In genomic region chr1:105909811-105910210, GRCh38 we compare ENCODE assay signal across 24 cellular contexts.
DNase-seq lines count a peak whose midpoint lies in the region; ATAC-seq and TF ChIP-seq lines count a peak whose summit lies in the region.
"Had no signal": no experiment of that assay in that cellular context is flagged by ENCODE, and none has a peak within 500 bp of the region (broad histone marks: within the 10 kb centered on the region; RNA-seq: fewer than 3 reads in every experiment).

No MANE protein-coding gene starts in this region.

- H3K36me3 ChIP-seq in H7 (replicated peaks; ENCODE audit: control insufficient read depth, insufficient read depth, low read length) (no peaks in the 10 kb centered on the region), OCI-LY3 (replicated peaks; ENCODE audit: low read depth, low read length) (no peaks in the 10 kb centered on the region)

- H3K4me3 Mint-ChIP-seq in nephron progenitor cell, result no peak overlapping the region
- H3K4me3 Mint-ChIP-seq: activated CD4-positive, alpha-beta T cell treated with anti-CD3 and anti-CD28 coated beads for 36 hours; stimulated activated naive CD8-positive, alpha-beta T cell treated with anti-CD3 and anti-CD28 coated beads, Interleukin-15, Interleukin-2, amounts not matched to agents 100 ng/mL and 50 ng/mL, for 24 hours had no signal

- peaks cover 5% of the 10 kb centered on the region for H3K9me3 Mint-ChIP-seq in nephron progenitor cell

- H3K36me3 Mint-ChIP-seq in nephron progenitor cell (ENCODE audit: low read depth), result no peaks in the 10 kb centered on the region

- H3K4me1 ChIP-seq in OCI-LY3 (ENCODE audit: low read length), result peaks cover 6% of the 10 kb centered on the region; the same call in 1 of the 2 replicates

- TF ChIP-seq CTCF in OCI-LY3 (IDR thresholded peaks at IDR 0.05; ENCODE audit: low read depth, low read length), result peak; percentile 31; the same call in 1 of the 2 replicates
- no peak for TF ChIP-seq CTCF in nephron progenitor cell (IDR thresholded peaks at IDR 0.05)

- no peak overlapping the region for H3K4me3 ChIP-seq in H7 (ENCODE audit: insufficient read depth, low read depth, low read length)
- no peak overlapping the region for H3K4me3 ChIP-seq in OCI-LY3 (ENCODE audit: low read length)

- H3K27me3 Mint-ChIP-seq in nephron progenitor cell (ENCODE audit: low read depth, poor library complexity), result peaks cover 7% of the 10 kb centered on the region
- H3K27me3 Mint-ChIP-seq: activated CD4-positive, alpha-beta T cell treated with anti-CD3 and anti-CD28 coated beads for 36 hours; stimulated activated naive CD8-positive, alpha-beta T cell treated with anti-CD3 and anti-CD28 coated beads, Interleukin-15, Interleukin-2, amounts not matched to agents 100 ng/mL and 50 ng/mL, for 24 hours had no signal

- H3K9me3 ChIP-seq in OCI-LY3 (ENCODE audit: insufficient read depth, low read length), result no peaks in the 10 kb centered on the region

- no peak overlapping the region for H2AFZ ChIP-seq in OCI-LY3 (ENCODE audit: low read depth, low read length)

- H3K27me3 ChIP-seq in H7 (ENCODE audit: control insufficient read depth, insufficient read depth, low read length) (no peaks in the 10 kb centered on the region), OCI-LY3 (ENCODE audit: low read depth, low read length) (no peaks in the 10 kb centered on the region)

- no peak overlapping the region for H3K9ac ChIP-seq in OCI-LY3 (ENCODE audit: low read length)

- in situ Hi-C loops in ACHN (cut with HindIII; ENCODE audit: low pct_ligation_motif_present, low pct_unique_long_range_greater_than_20kb, low sequenced_read_pairs), result no loop called here

- DNase-seq in ACHN (peak; percentile 2), H7 (peak; percentile 2), germinal center (ENCODE audit: low spot score) (peak; percentile 1), nephron progenitor cell (no peak), NCI-H1930 (lab: John Stamatoyannopoulos, UW) (no peak), NCI-H1105 treated with DMSO at 0.1 percent for 48 hours (lab: John Stamatoyannopoulos, UW) (no peak)
- DNase-seq: activated CD4-positive, alpha-beta T cell treated with anti-CD3 and anti-CD28 coated beads for 36 hours; activated CD8-positive, alpha-beta memory T cell treated with anti-CD3 and anti-CD28 coated beads for 24 hours; activated naive CD4-positive, alpha-beta T cell treated with Interleukin-2 at 50 U/mL for 16 hours; activated T-cell treated with anti-CD3 and anti-CD28 coated beads, Interleukin-2, amount 50 U/mL, for 1 hour; C1 segment of cervical spinal cord; Calu3; effector memory CD4-positive, alpha-beta T cell; foreskin melanocyte; GOT3; hypothalamus; Kasumi-1; NCI-H1092 treated with DMSO at 0.1 percent for 48 hours; NCI-H446 treated with DMSO at 0.1 percent for 48 hours; posterior cingulate gyrus had no signal

- no peaks in the 10 kb centered on the region for H3K4me1 Mint-ChIP-seq in nephron progenitor cell
- H3K4me1 Mint-ChIP-seq: activated CD4-positive, alpha-beta T cell treated with anti-CD3 and anti-CD28 coated beads for 36 hours had no signal

- ATAC-seq in HG03039 (IDR thresholded peaks at IDR 0.05; ENCODE audit: unreplicated experiment), result no peak
- ATAC-seq: activated CD4-positive, alpha-beta T cell treated with anti-CD3 and anti-CD28 coated beads for 36 hours; esophagus mucosa had no signal

- no peak overlapping the region for H3K4me2 ChIP-seq in OCI-LY3 (ENCODE audit: low read length)

- H3K79me2 ChIP-seq in OCI-LY3 (ENCODE audit: low read length), result no peaks in the 10 kb centered on the region

- no peak overlapping the region for H3K27ac Mint-ChIP-seq in nephron progenitor cell
- H3K27ac Mint-ChIP-seq: activated CD4-positive, alpha-beta T cell treated with anti-CD3 and anti-CD28 coated beads for 36 hours; stimulated activated naive CD8-positive, alpha-beta T cell treated with anti-CD3 and anti-CD28 coated beads, Interleukin-15, Interleukin-2, amounts not matched to agents 100 ng/mL and 50 ng/mL, for 24 hours had no signal

- no peaks in the 10 kb centered on the region for H4K20me1 ChIP-seq in OCI-LY3 (ENCODE audit: insufficient read depth, low read length)

- no peak overlapping the region for H3K27ac ChIP-seq in OCI-LY3 (ENCODE audit: low read length)

Comparison
In these comparisons a context has a peak if more than half of its experiments do, and no peak if none do; other contexts are left out.
1. DNase-seq: peak in ACHN (single experiment), H7 (single experiment) and germinal center (single experiment); none in nephron progenitor cell (single experiment), NCI-H1930 (0 of 2) and NCI-H1105 treated with DMSO at 0.1 percent for 48 hours (single experiment).